Comparison of ENCODE assay signal across 1 cellular context in genomic region chr7:24545215-24545614, GRCh38.
TF ChIP-seq lines count a peak whose summit lies in the region.

No MANE protein-coding gene starts in this region.

TF ChIP-seq in HEK293T, 16 proteins besides CTCF, POLR2A, EP300 and RAD21 (continued from another document):
- TF ChIP-seq NFRKB (IDR thresholded peaks at IDR 0.05): no peak
- no peak for TF ChIP-seq ELF4 (IDR thresholded peaks at IDR 0.05)
- TF ChIP-seq TARDBP (IDR thresholded peaks at IDR 0.05): no peak
